In genomic region chr5:140673187-140673976, GRCh38 we compare ENCODE assay signal across 11 cellular contexts. TPM values are rescaled to one million over a fixed set of nuclear protein-coding genes. Genes with fewer than 3 reads are reported as not detected.
A peak's percentile ranks its signal among the peaks of the same experiment; 100 is the strongest.
DNase-seq lines count a peak whose midpoint lies in the region; ATAC-seq, FAIRE-seq and TF ChIP-seq lines count a peak whose summit lies in the region.
"Had no signal": no experiment of that assay in that cellular context is flagged by ENCODE, and none has a peak within 500 bp of the region (broad histone marks: within the 10 kb centered on the region; RNA-seq: fewer than 3 reads in every experiment).

DND1 (minus strand) TSS chr5:140673576; CDS start chr5:140673542, 34 bp downstream.

- peaks cover 91% of the 10 kb centered on the region for H3K36me3 ChIP-seq in left ventricle myocardium inferior
- peaks cover 61 to 86% of the 10 kb centered on the region in 2 donors for H3K36me3 ChIP-seq in ascending aorta
- peaks cover 30 to 59% of the 10 kb centered on the region in 2 experiments; a peak in 4 of 5 replicates for H3K36me3 ChIP-seq in HepG2 (replicated peaks in 1 of 2; ENCODE audit: control insufficient read depth in 1 of 2, insufficient read depth in 2 of 2, low read length in 2 of 2)
- H3K36me3 ChIP-seq in vagina, result peaks cover 0 to 70% of the 10 kb centered on the region in 2 donors
- H3K36me3 ChIP-seq in PC-3 (ENCODE audit: low read depth, low read length), result peaks cover 17% of the 10 kb centered on the region

- CTCF ChIA-PET in HepG2 (lab: Yijun Ruan, JAX; ENCODE audit: low intra/inter-chr PET ratio, low total read pairs), result no interaction called here
- CTCF ChIA-PET in PC-3 (lab: Charles Lee), result no interaction called here

- no peaks in the 10 kb centered on the region for H3K27me3 ChIP-seq in left ventricle myocardium inferior (ENCODE audit: low read depth)
- H3K27me3 ChIP-seq in ascending aorta, result no peaks in the 10 kb centered on the region
- no peaks in the 10 kb centered on the region for H3K27me3 ChIP-seq in HepG2 (ENCODE audit: control insufficient read depth in 1 of 2, insufficient read depth in 2 of 2, low read length in 2 of 2)
- H3K27me3 ChIP-seq in vagina, result no peaks in the 10 kb centered on the region
- no peaks in the 10 kb centered on the region for H3K27me3 ChIP-seq in PC-3 (ENCODE audit: low read length)
- H3K27me3 ChIP-seq: tibial nerve had no signal

- H3K9me3 ChIP-seq in left ventricle myocardium inferior (replicated peaks), result no peaks in the 10 kb centered on the region
- H3K9me3 ChIP-seq in ascending aorta, result no peaks in the 10 kb centered on the region
- H3K9me3 ChIP-seq in HepG2 (ENCODE audit: low read length), result no peaks in the 10 kb centered on the region
- no peaks in the 10 kb centered on the region for H3K9me3 ChIP-seq in vagina
- no peaks in the 10 kb centered on the region for H3K9me3 ChIP-seq in PC-3 (ENCODE audit: low read length)
- H3K9me3 ChIP-seq: tibial nerve had no signal

- DNase-seq in left ventricle myocardium inferior (no peak), Right ventricle myocardium superior (no peak), ascending aorta (ENCODE audit: low spot score in 2 of 2) (peak in 1 of 2 donors; percentile 63), HepG2 (ENCODE audit: low spot score) (no peak), vagina (ENCODE audit: extremely low spot score in 2 of 2) (no peak), D721Med (ENCODE audit: insufficient read length, low spot score) (no peak), PC-3 (no peak), GF-D8 (lab: John Stamatoyannopoulos, UW) (no peak)
- DNase-seq: amniotic stem cell, NCI-H1092 treated with DMSO at 0.1 percent for 48 hours had no signal

- H3K4me3 ChIP-seq in left ventricle myocardium inferior, result peak within 1 kb of the TSS; percentile 7
- peak within 1 kb of the TSS; percentile 13 to 36 for H3K4me3 ChIP-seq in ascending aorta
- H3K4me3 ChIP-seq in HepG2 (replicated peaks in 1 of 3; ENCODE audit: insufficient read depth in 1 of 3, low read depth in 2 of 3, low read length in 3 of 3), result no peak within 1 kb of the TSS
- H3K4me3 ChIP-seq in vagina, result peak within 1 kb of the TSS; percentile 20 to 25
- no peak within 1 kb of the TSS for H3K4me3 ChIP-seq in PC-3 (ENCODE audit: low read length)
- H3K4me3 ChIP-seq: tibial nerve had no signal

- no peak within 1 kb of the TSS for H3K4me2 ChIP-seq in HepG2 (ENCODE audit: low read depth, low read length)
- no peak within 1 kb of the TSS for H3K4me2 ChIP-seq in PC-3 (ENCODE audit: low read length)

- POLR2A ChIA-PET in HepG2 (lab: Yijun Ruan, JAX) (no interaction called here), PC-3 (lab: Charles Lee; ENCODE audit: unreplicated experiment) (interaction anchor here (0.6 kb wide), 1 partner anchor 128 kb away, joined by 12 read pairs; no protein-coding TSS in a partner anchor)

- no peaks in the 10 kb centered on the region for H3K9me2 ChIP-seq in PC-3 (replicated peaks; ENCODE audit: low read length)

- no peaks in the 10 kb centered on the region for H4K20me1 ChIP-seq in HepG2 (ENCODE audit: insufficient read depth, low read length)
- no peaks in the 10 kb centered on the region for H4K20me1 ChIP-seq in PC-3 (ENCODE audit: low read length)

- H3K27ac ChIP-seq in left ventricle myocardium inferior (replicated peaks), result no peak within 1 kb of the TSS
- no peak within 1 kb of the TSS for H3K27ac ChIP-seq in ascending aorta
- H3K27ac ChIP-seq in HepG2 (ENCODE audit: extremely low read length, insufficient read depth, low read length), result no peak within 1 kb of the TSS
- H3K27ac ChIP-seq in vagina, result no peak within 1 kb of the TSS
- H3K27ac ChIP-seq in PC-3 (ENCODE audit: low read length), result no peak within 1 kb of the TSS
- H3K27ac ChIP-seq: tibial nerve had no signal

- in situ Hi-C loops in HepG2 (cut with HindIII; ENCODE audit: extremely low pct_ligation_motif_present, low pct_unique_long_range_greater_than_20kb), result no loop called here

- TF ChIP-seq RAD21 in HepG2 (CRISPR knock-in tag; IDR thresholded peaks at IDR 0.05), result no peak

- no peak within 1 kb of the TSS for H3K9ac ChIP-seq in HepG2 (ENCODE audit: insufficient read depth, low read depth, low read length)
- no peak within 1 kb of the TSS for H3K9ac ChIP-seq in PC-3 (ENCODE audit: low read length)

- FAIRE-seq in HepG2 (lab: Jason Lieb, UNC) (no peak), D721Med (lab: Jason Lieb, UNC) (no peak)

- no peak for ATAC-seq in Right ventricle myocardium superior (ENCODE audit: poor library complexity)
- peak; percentile 4; the same call in 2 of the 3 replicates for ATAC-seq in HepG2
- ATAC-seq in PC-3, result no peak

- H3K4me1 ChIP-seq in left ventricle myocardium inferior (no peaks in the 10 kb centered on the region), ascending aorta (no peaks in the 10 kb centered on the region), HepG2 (ENCODE audit: insufficient read depth, low read length) (no peaks in the 10 kb centered on the region), vagina (peaks cover 6% of the 10 kb centered on the region), PC-3 (ENCODE audit: insufficient read depth, low read length) (no peaks in the 10 kb centered on the region)
- H3K4me1 ChIP-seq: tibial nerve had no signal

- no peak; a peak in 1 of 4 replicates for TF ChIP-seq POLR2A in HepG2 (IDR thresholded peaks at IDR 0.05; ENCODE audit: insufficient read depth in 1 of 2, low read depth in 2 of 2, low read length in 2 of 2)
- no peak for TF ChIP-seq POLR2A in vagina (IDR thresholded peaks at IDR 0.05)

- H2AFZ ChIP-seq in HepG2 (ENCODE audit: low read length), result no peak within 1 kb of the TSS
- no peak within 1 kb of the TSS for H2AFZ ChIP-seq in PC-3 (ENCODE audit: low read length)

- intact Hi-C loops in left ventricle myocardium inferior (cut with micrococcal nuclease), result no loop called here
- intact Hi-C loops in Right ventricle myocardium superior (cut with DNase I), result no loop called here
- intact Hi-C loops in ascending aorta (cut with DNase I), result no loop called here
- intact Hi-C loops in HepG2 (cut with micrococcal nuclease; ENCODE audit: unreplicated experiment), result no loop called here
- intact Hi-C loops in vagina (cut with DNase I), result no loop called here
- intact Hi-C loops in PC-3 (cut with micrococcal nuclease), result no loop called here

- BruUV-seq in HepG2 (replicated peaks; lab: Mats Ljungman, UMichigan) (no TSS peak), PC-3 (replicated peaks; lab: Mats Ljungman, UMichigan) (no TSS peak)

- H3F3A ChIP-seq in PC-3 (ENCODE audit: low read length, unreplicated experiment), result no peaks in the 10 kb centered on the region

- no peak for TF ChIP-seq CTCF in left ventricle myocardium inferior (IDR thresholded peaks at IDR 0.05; ENCODE audit: borderline replicate concordance)
- TF ChIP-seq CTCF in ascending aorta (IDR thresholded peaks at IDR 0.05), result no peak
- TF ChIP-seq CTCF in HepG2 (CRISPR knock-in tag; IDR thresholded peaks at IDR 0.05), result no peak
- no peak for TF ChIP-seq CTCF in vagina (IDR thresholded peaks at IDR 0.05)
- TF ChIP-seq CTCF in D721Med (IDR thresholded peaks at IDR 0.05; ENCODE audit: insufficient read depth, missing control alignments), result no peak
- no peak for TF ChIP-seq CTCF in PC-3 (conservative IDR thresholded peaks at IDR 0.05; ENCODE audit: low read depth, low read length)

- 97% methylated on average over 42 of the region's 45 CpGs for WGBS in HepG2 (ENCODE audit: low lambda C conversion rate)

- H3K79me2 ChIP-seq in HepG2 (ENCODE audit: insufficient read depth, low read length), result no peaks in the 10 kb centered on the region
- no peaks in the 10 kb centered on the region for H3K79me2 ChIP-seq in PC-3 (ENCODE audit: low read length)

- TF ChIP-seq EP300 in HepG2 (IDR thresholded peaks at IDR 0.05; ENCODE audit: low read depth in 2 of 2, low read length in 2 of 2) (no peak), HepG2 (CRISPR knock-in tag; IDR thresholded peaks at IDR 0.05; ENCODE audit: borderline replicate concordance) (no peak)

TF ChIP-seq in HepG2, 621 proteins besides CTCF, POLR2A, EP300 and RAD21 (continues in another document):
- TF ChIP-seq POLR2G (IDR thresholded peaks at IDR 0.05; ENCODE audit: low read depth, low read length) (peak; percentile 48; the same call in 1 of the 2 replicates), AGO2 (optimal IDR thresholded peaks at IDR 0.05; ENCODE audit: low read depth, low read length) (peak; percentile 93), PTBP1 (IDR thresholded peaks at IDR 0.05; ENCODE audit: low read depth, low read length, poor library complexity, severe bottlenecking) (no peak)

RNA-seq across cellular contexts. Expression of gene DND1, which starts in this region (rescaled TPM):
- total RNA-seq in left ventricle myocardium inferior, result 0.47 TPM
- total RNA-seq in Right ventricle myocardium superior, result 0.40 TPM
- total RNA-seq in ascending aorta, result 3.5 TPM
- 0.17 and 0.55 TPM in 2 replicates for total RNA-seq in HepG2 (2016; rRNA removed; fragmentation: Illumina TruSeq; extraction: Trizol)
- total RNA-seq in HepG2 (2016; cell fraction: cytosol; rRNA removed; fragmentation: Illumina TruSeq; extraction: Trizol; ENCODE audit: low read depth), result not detected in 2 replicates
- 0.63 TPM in 1 of 2 replicates, not detected in the other for total RNA-seq in HepG2 (2016; cell fraction: insoluble cytoplasmic fraction; rRNA removed; fragmentation: Illumina TruSeq; extraction: Trizol)
- 0.15 and 0.21 TPM in 2 replicates for total RNA-seq in HepG2 (2016; cell fraction: membrane; rRNA removed; fragmentation: Illumina TruSeq; extraction: Trizol)
- 0.93 and 1.1 TPM in 2 replicates for total RNA-seq in HepG2 (2016; cell fraction: nucleus; rRNA removed; fragmentation: Illumina TruSeq; extraction: Trizol)
- 0.48 and 1.3 TPM in 2 replicates for polyA plus RNA-seq in HepG2 (2011; rRNA removed)
- polyA plus RNA-seq in HepG2 (2011; cell fraction: cytosol; rRNA removed), result 0.28 and 0.52 TPM in 2 replicates
- polyA plus RNA-seq in HepG2 (2011; cell fraction: nucleus; rRNA removed), result 8.9 and 9.8 TPM in 2 replicates
- polyA plus RNA-seq in HepG2 (2012), result not detected in 2 replicates
- 0.07 TPM in 1 of 2 replicates, not detected in the other for polyA plus RNA-seq in HepG2 (2016; cell fraction: cytosol; fragmentation: Illumina TruSeq; extraction: Trizol; ENCODE audit: low read depth)
- polyA plus RNA-seq in HepG2 (2016; cell fraction: insoluble cytoplasmic fraction; fragmentation: Illumina TruSeq; extraction: Trizol; ENCODE audit: low read depth), result 0.15 TPM in 1 of 2 replicates, not detected in the other
- 0.23 TPM in 2 replicates for polyA plus RNA-seq in HepG2 (2016; cell fraction: membrane; fragmentation: Illumina TruSeq; extraction: Trizol; ENCODE audit: low read depth)
- 2.8 and 3.7 TPM in 2 replicates for polyA plus RNA-seq in HepG2 (2016; cell fraction: nucleus; fragmentation: Illumina TruSeq; extraction: Trizol; ENCODE audit: insufficient read depth, low read depth)
- 0.88 and 1.3 TPM in 2 replicates for polyA minus RNA-seq in HepG2 (2011; rRNA and poly(A)+ RNA removed; ENCODE audit: low replicate concordance)
- polyA minus RNA-seq in HepG2 (2011; cell fraction: cytosol; rRNA and poly(A)+ RNA removed), result not detected in 2 replicates
- polyA minus RNA-seq in HepG2 (2011; cell fraction: nucleus; rRNA and poly(A)+ RNA removed), result 1.2 and 1.4 TPM in 2 replicates
- 2.9 TPM for total RNA-seq in vagina
- 0.75 and 1.1 TPM in 2 replicates for total RNA-seq in PC-3 (2014; rRNA removed)

Comparison
In these comparisons a context has a peak if more than half of its experiments do, and no peak if none do; other contexts are left out.
1. H3K4me3 ChIP-seq: peak in left ventricle myocardium inferior (single experiment), ascending aorta (2 of 2) and vagina (2 of 2); none in HepG2 (0 of 3) and PC-3 (single experiment).